Comparison of ENCODE assay signal across 21 cellular contexts in genomic region chr16:71448274-71448866, GRCh38. TPM values are rescaled to one million over a fixed set of nuclear protein-coding genes. Genes with fewer than 3 reads are reported as not detected.
DNase-seq lines count a peak whose midpoint lies in the region; TF ChIP-seq lines count a peak whose summit lies in the region.
"Had no signal": no experiment of that assay in that cellular context is flagged by ENCODE, and none has a peak within 500 bp of the region (broad histone marks: within the 10 kb centered on the region; RNA-seq: fewer than 3 reads in every experiment).

No MANE protein-coding gene starts in this region.

- H3K36me3 Mint-ChIP-seq in endothelial cell (ENCODE audit: low read depth, unreplicated experiment), result peaks cover 81% of the 10 kb centered on the region

- whole genome bisulfite sequencing in HUES64, result 97% methylated on average over 6 of the region's 7 CpGs

- H3K36me3 ChIP-seq in BLaER1 (peaks cover 74% of the 10 kb centered on the region), HUES64 (ENCODE audit: insufficient read depth, low read length) (peaks cover 59% of the 10 kb centered on the region), skeletal muscle tissue (ENCODE audit: control insufficient read depth in 3 of 3, insufficient read depth in 3 of 3, low read length in 3 of 3) (peaks cover 54 to 59% (median 57%) of the 10 kb centered on the region in 3 donors)

- H3K9ac ChIP-seq in BLaER1 (no peak overlapping the region), HUES64 (ENCODE audit: low read depth, low read length) (no peak overlapping the region), skeletal muscle tissue (ENCODE audit: low read depth in 1 of 3, low read length in 3 of 3) (no peak overlapping the region)
- H3K9ac ChIP-seq: KMS-11 had no signal

- H3K4me3 ChIP-seq in BLaER1, result peak overlapping the region; percentile 46
- H3K4me3 ChIP-seq in HUES64 (ENCODE audit: low read length), result peak overlapping the region; percentile 26; the same call in 1 of the 2 replicates
- H3K4me3 ChIP-seq in skeletal muscle tissue (ENCODE audit: low read length in 3 of 3), result peak overlapping the region; percentile 25 to 56 (median 34)
- H3K4me3 ChIP-seq: HAP-1, SK-N-MC had no signal

- peaks cover 4% of the 10 kb centered on the region for H3K27me3 Mint-ChIP-seq in endothelial cell (ENCODE audit: unreplicated experiment)

- H3K4me1 Mint-ChIP-seq in endothelial cell (ENCODE audit: unreplicated experiment), result no peaks in the 10 kb centered on the region
- H3K4me1 Mint-ChIP-seq: CD8-positive, alpha-beta memory T cell had no signal

- no peak overlapping the region for H3K27ac ChIP-seq in BLaER1
- no peak overlapping the region for H3K27ac ChIP-seq in HUES64 (ENCODE audit: low read depth, low read length)
- H3K27ac ChIP-seq in skeletal muscle tissue (ENCODE audit: low read depth, low read length), result no peak overlapping the region
- H3K27ac ChIP-seq: KMS-11, SK-N-MC had no signal

- H3K4me2 ChIP-seq in BLaER1, result no peak overlapping the region
- H3K4me2 ChIP-seq: KMS-11 had no signal

- peaks cover 26% of the 10 kb centered on the region for H3K9me3 Mint-ChIP-seq in endothelial cell (ENCODE audit: unreplicated experiment)

- H3K27me3 ChIP-seq in BLaER1, result 0 out of 2 replicates have a peak, but pooled peaks cover 10% of the 10 kb centered on the region
- H3K27me3 ChIP-seq in HUES64 (ENCODE audit: insufficient read depth, low read length), result no peaks in the 10 kb centered on the region
- no peaks in the 10 kb centered on the region for H3K27me3 ChIP-seq in skeletal muscle tissue (ENCODE audit: control insufficient read depth in 3 of 3, insufficient read depth in 3 of 3, low read length in 3 of 3)

- no peaks in the 10 kb centered on the region for H4K20me1 ChIP-seq in BLaER1

- no peaks in the 10 kb centered on the region for H3K4me1 ChIP-seq in BLaER1
- H3K4me1 ChIP-seq in HUES64 (ENCODE audit: insufficient read depth, low read length), result no peaks in the 10 kb centered on the region
- no peaks in the 10 kb centered on the region for H3K4me1 ChIP-seq in skeletal muscle tissue (ENCODE audit: control insufficient read depth in 3 of 3, insufficient read depth in 3 of 3, low read length in 3 of 3)
- H3K4me1 ChIP-seq: HAP-1 had no signal

- no peak for TF ChIP-seq CTCF in endothelial cell (IDR thresholded peaks at IDR 0.05; ENCODE audit: unreplicated experiment)

- DNase-seq in endothelial cell (ENCODE audit: low spot score) (no peak), C1 segment of cervical spinal cord (lab: John Stamatoyannopoulos, UW) (no peak), DMS79 (lab: John Stamatoyannopoulos, UW) (no peak), activated gamma-delta T cell (lab: John Stamatoyannopoulos, UW) (no peak)
- DNase-seq in activated CD4-positive, alpha-beta T cell treated with anti-CD3 and anti-CD28 coated beads for 48 hours, result no peak
- DNase-seq: CD8-positive, alpha-beta memory T cell; DMS79 treated with DMSO at 0.1 percent for 48 hours; NCI-H1417 treated with DMSO at 0.1 percent for 48 hours; NCI-H187 treated with DMSO at 0.1 percent for 48 hours; NCI-H2227 treated with DMSO at 0.1 percent for 48 hours; NCI-H524; NCI-H82; SHP77 had no signal

- no peak overlapping the region for H3K27ac Mint-ChIP-seq in endothelial cell (ENCODE audit: unreplicated experiment)
- H3K27ac Mint-ChIP-seq: CD8-positive, alpha-beta memory T cell had no signal

- H3K4me3 Mint-ChIP-seq in endothelial cell (ENCODE audit: unreplicated experiment), result peak overlapping the region; percentile 86

- H3K9me3 ChIP-seq in BLaER1 (peaks cover 99% of the 10 kb centered on the region), HUES64 (ENCODE audit: insufficient read depth, low read depth, low read length) (peaks cover 63% of the 10 kb centered on the region), skeletal muscle tissue (ENCODE audit: control insufficient read depth in 3 of 3, low read length in 3 of 3) (peaks cover 49 to 60% (median 58%) of the 10 kb centered on the region in 3 donors)

RNA-seq across cellular contexts. Expression of gene TLE7, which starts 6.5 kb away (rescaled TPM):
- not detected for polyA plus RNA-seq in HUES64 (2013, experiment 1 of 2)
- not detected for polyA plus RNA-seq in HUES64 (2013, experiment 2 of 2)
- total RNA-seq in endothelial cell (ENCODE audit: unreplicated experiment) (not detected), skeletal muscle tissue (not detected)
- total RNA-seq: CD8-positive, alpha-beta memory T cell; RPMI7951 had no signal
- polyA plus RNA-seq: BJ; CD8-positive, alpha-beta memory T cell had no signal

RNA-seq across cellular contexts. Expression of gene ZNF23, which starts 13.7 kb away (rescaled TPM):
- 6.2 TPM for polyA plus RNA-seq in HUES64 (2013, experiment 1 of 2)
- 8.7 TPM for polyA plus RNA-seq in HUES64 (2013, experiment 2 of 2)
- 8.3 TPM for total RNA-seq in endothelial cell (ENCODE audit: unreplicated experiment)
- total RNA-seq in skeletal muscle tissue, result 5.7 TPM

RNA-seq across cellular contexts. Expression of gene ZNF19, which starts 40.8 kb away (rescaled TPM):
- 2.0 TPM for polyA plus RNA-seq in HUES64 (2013, experiment 1 of 2)
- 3.1 TPM for polyA plus RNA-seq in HUES64 (2013, experiment 2 of 2)
- total RNA-seq in endothelial cell (ENCODE audit: unreplicated experiment), result 7.5 TPM
- 1.0 TPM for total RNA-seq in skeletal muscle tissue
